In genomic region chr2:11766016-11766415, GRCh38 we compare ENCODE assay signal across 17 cellular contexts.
"Had no signal": no experiment of that assay in that cellular context is flagged by ENCODE, and none has a peak within 500 bp of the region (broad histone marks: within the 10 kb centered on the region; RNA-seq: fewer than 3 reads in every experiment).

No MANE protein-coding gene starts in this region.

- H3K27me3 Mint-ChIP-seq: stimulated activated memory B cell treated with anti-CD40 and anti-IgM and Interleukin-4, amounts not matched to agents 10 μg/mL and 1 μg/mL and 100 μg/mL, for 72 hours had no signal

- DNase-seq: activated CD4-positive, alpha-beta T cell treated with anti-CD3 and anti-CD28 coated beads for 48 hours; activated CD8-positive, alpha-beta memory T cell treated with anti-CD3 and anti-CD28 coated beads, Interleukin-2, amount 50 U/mL, for 4 hours; aorta; brain microvascular endothelial cell; central memory CD4-positive, alpha-beta T cell; colonic mucosa; effector CD4-positive, alpha-beta T cell; immature natural killer cell; mesendoderm; nucleus accumbens; Right ventricle myocardium superior; stimulated activated CD4-positive, alpha-beta T cell treated with anti-CD3 and anti-CD28 coated beads, Interleukin-4, amount 100 ng/mL, for 24 hours; thyroid gland had no signal

- H3K27ac ChIP-seq: brain microvascular endothelial cell, colonic mucosa, sigmoid colon, thyroid gland had no signal

- H3K4me3 ChIP-seq: colonic mucosa, sigmoid colon, thyroid gland had no signal

- H3K9me3 ChIP-seq: colonic mucosa, sigmoid colon, thyroid gland had no signal

- H3K27me3 ChIP-seq: brain microvascular endothelial cell, colonic mucosa, sigmoid colon, thyroid gland had no signal

- H3K27ac Mint-ChIP-seq: nephron, WTC11 had no signal

- H3K4me1 Mint-ChIP-seq: nephron had no signal

- ATAC-seq: stimulated activated memory B cell treated with anti-CD40 and anti-IgM and Interleukin-4, amounts not matched to agents 10 μg/mL and 1 μg/mL and 100 μg/mL, for 72 hours; WTC11 had no signal

- H3K4me3 Mint-ChIP-seq: immature natural killer cell; nephron; stimulated activated memory B cell treated with anti-CD40 and anti-IgM and Interleukin-4, amounts not matched to agents 10 μg/mL and 1 μg/mL and 100 μg/mL, for 72 hours; WTC11 had no signal

- H3K9me3 Mint-ChIP-seq: immature natural killer cell; nephron; stimulated activated memory B cell treated with anti-CD40 and anti-IgM and Interleukin-4, amounts not matched to agents 10 μg/mL and 1 μg/mL and 100 μg/mL, for 72 hours had no signal
